Comparison of ENCODE assay signal across 11 cellular contexts in genomic region chr1:210372931-210373627, GRCh38. TPM values are rescaled to one million over a fixed set of nuclear protein-coding genes. Genes with fewer than 3 reads are reported as not detected.
DNase-seq lines count a peak whose midpoint lies in the region; ATAC-seq and TF ChIP-seq lines count a peak whose summit lies in the region.
"Had no signal": no experiment of that assay in that cellular context is flagged by ENCODE, and none has a peak within 500 bp of the region (broad histone marks: within the 10 kb centered on the region; RNA-seq: fewer than 3 reads in every experiment).

No MANE protein-coding gene starts in this region.

- CTCF ChIA-PET in Calu3 (lab: Charles Lee): interaction anchor here (0.7 to 2.0 kb wide), 6 partner anchors 12 to 618 kb away, joined by 3 to 17 read pairs (median 6); no protein-coding TSS in a partner anchor

- ATAC-seq in HG02798 (IDR thresholded peaks at IDR 0.05; ENCODE audit: poor library complexity, unreplicated experiment) (peak; percentile 1), memory B cell (ENCODE audit: low read depth) (no peak), mucosa of descending colon (no peak)

- BruUV-seq in Calu3 (replicated peaks; lab: Mats Ljungman, UMichigan): no TSS peak

- no peaks in the 10 kb centered on the region for H3K9me3 ChIP-seq in mucosa of descending colon

- H3K4me3 Mint-ChIP-seq in Calu3 (ENCODE audit: low read depth, unreplicated experiment): peak overlapping the region; percentile 65
- no peak overlapping the region for H3K4me3 Mint-ChIP-seq in activated T-helper 1 cell treated with anti-CD3 and anti-CD28 coated beads, Interleukin-12 subunit alpha, Interleukin-12 subunit beta, Interleukin-2, Interleukin-4 antibody, amounts not matched to agents 30 ng/mL and 10 ng/mL and 1 ng/mL, durations not matched to agents 14 hours and 24 hours and 36 hours
- H3K4me3 Mint-ChIP-seq in memory B cell: no peak overlapping the region
- H3K4me3 Mint-ChIP-seq: dendritic cell treated with granulocyte-macrophage colony-stimulating factor and Interleukin-4, amounts not matched to agents 40 ng/mL and 50 ng/mL, for 4 days; mesothelial cell of epicardium had no signal

- no peak overlapping the region for H3K4me3 ChIP-seq in mucosa of descending colon

- TF ChIP-seq CTCF in Calu3 (IDR thresholded peaks at IDR 0.05; ENCODE audit: unreplicated experiment): no peak
- no peak for TF ChIP-seq CTCF in mucosa of descending colon (IDR thresholded peaks at IDR 0.05)

- H3K27me3 Mint-ChIP-seq in Calu3 (ENCODE audit: unreplicated experiment) (no peaks in the 10 kb centered on the region), memory B cell (no peaks in the 10 kb centered on the region)
- peaks cover 5% of the 10 kb centered on the region for H3K27me3 Mint-ChIP-seq in activated T-helper 1 cell treated with anti-CD3 and anti-CD28 coated beads, Interleukin-12 subunit alpha, Interleukin-12 subunit beta, Interleukin-2, Interleukin-4 antibody, amounts not matched to agents 30 ng/mL and 10 ng/mL and 1 ng/mL, durations not matched to agents 14 hours and 24 hours and 36 hours (ENCODE audit: insufficient read depth)
- H3K27me3 Mint-ChIP-seq: dendritic cell treated with granulocyte-macrophage colony-stimulating factor and Interleukin-4, amounts not matched to agents 40 ng/mL and 50 ng/mL, for 4 days had no signal

- H3K4me1 Mint-ChIP-seq in Calu3 (ENCODE audit: low read depth, unreplicated experiment): peaks cover 21% of the 10 kb centered on the region
- H3K4me1 Mint-ChIP-seq in activated T-helper 1 cell treated with anti-CD3 and anti-CD28 coated beads, Interleukin-12 subunit alpha, Interleukin-12 subunit beta, Interleukin-2, Interleukin-4 antibody, amounts not matched to agents 30 ng/mL and 10 ng/mL and 1 ng/mL, durations not matched to agents 14 hours and 24 hours and 36 hours (ENCODE audit: low read depth): peaks cover 19% of the 10 kb centered on the region
- H3K4me1 Mint-ChIP-seq in memory B cell: peaks cover 3% of the 10 kb centered on the region

- no peaks in the 10 kb centered on the region for H3K36me3 ChIP-seq in mucosa of descending colon (ENCODE audit: low read depth)

- H3K36me3 Mint-ChIP-seq in Calu3 (ENCODE audit: insufficient read depth, unreplicated experiment): peaks cover 23% of the 10 kb centered on the region
- no peaks in the 10 kb centered on the region for H3K36me3 Mint-ChIP-seq in activated T-helper 1 cell treated with anti-CD3 and anti-CD28 coated beads, Interleukin-12 subunit alpha, Interleukin-12 subunit beta, Interleukin-2, Interleukin-4 antibody, amounts not matched to agents 30 ng/mL and 10 ng/mL and 1 ng/mL, durations not matched to agents 14 hours and 24 hours and 36 hours (ENCODE audit: low read depth)
- H3K36me3 Mint-ChIP-seq in memory B cell: peaks cover 8% of the 10 kb centered on the region

- H3K4me1 ChIP-seq in mucosa of descending colon (ENCODE audit: low read depth): no peaks in the 10 kb centered on the region

- H3K27ac Mint-ChIP-seq in Calu3 (ENCODE audit: unreplicated experiment) (peak overlapping the region; percentile 96), memory B cell (peak overlapping the region; percentile 8)
- peak overlapping the region; percentile 44 for H3K27ac Mint-ChIP-seq in activated T-helper 1 cell treated with anti-CD3 and anti-CD28 coated beads, Interleukin-12 subunit alpha, Interleukin-12 subunit beta, Interleukin-2, Interleukin-4 antibody, amounts not matched to agents 30 ng/mL and 10 ng/mL and 1 ng/mL, durations not matched to agents 14 hours and 24 hours and 36 hours
- H3K27ac Mint-ChIP-seq: dendritic cell treated with granulocyte-macrophage colony-stimulating factor and Interleukin-4, amounts not matched to agents 40 ng/mL and 50 ng/mL, for 4 days; mesothelial cell of epicardium had no signal

- DNase-seq in Calu3: no peak
- no peak for DNase-seq in activated T-helper 1 cell treated with anti-CD3 and anti-CD28 coated beads, Interleukin-12 subunit alpha, Interleukin-12 subunit beta, Interleukin-2, Interleukin-4 antibody, amounts not matched to agents 30 ng/mL and 10 ng/mL and 1 ng/mL, durations not matched to agents 14 hours and 24 hours and 36 hours (ENCODE audit: low spot score)
- DNase-seq in memory B cell (ENCODE audit: low spot score in 2 of 2): no peak
- DNase-seq in SHP77 (lab: John Stamatoyannopoulos, UW): no peak
- no peak for DNase-seq in T-helper 9 cell
- no peak for DNase-seq in mucosa of descending colon
- DNase-seq: activated gamma-delta T cell treated with Interleukin-2 at 50 U/mL for 16 hours, NCI-H187 had no signal

- intact Hi-C loops in Calu3 (cut with micrococcal nuclease; ENCODE audit: unreplicated experiment) (no loop called here), mucosa of descending colon (cut with DNase I, micrococcal nuclease) (no loop called here)
- intact Hi-C loops in activated T-helper 1 cell treated with anti-CD3 and anti-CD28 coated beads, Interleukin-12 subunit alpha, Interleukin-12 subunit beta, Interleukin-2, Interleukin-4 antibody, amounts not matched to agents 30 ng/mL and 10 ng/mL and 1 ng/mL, durations not matched to agents 14 hours and 24 hours and 36 hours (cut with micrococcal nuclease): loop anchor here (2.0 kb wide), 1 partner anchor 26 kb away; no protein-coding TSS in a partner anchor

- H3K9me3 Mint-ChIP-seq in Calu3 (ENCODE audit: low read depth, unreplicated experiment) (no peaks in the 10 kb centered on the region), memory B cell (no peaks in the 10 kb centered on the region)
- no peaks in the 10 kb centered on the region for H3K9me3 Mint-ChIP-seq in activated T-helper 1 cell treated with anti-CD3 and anti-CD28 coated beads, Interleukin-12 subunit alpha, Interleukin-12 subunit beta, Interleukin-2, Interleukin-4 antibody, amounts not matched to agents 30 ng/mL and 10 ng/mL and 1 ng/mL, durations not matched to agents 14 hours and 24 hours and 36 hours
- H3K9me3 Mint-ChIP-seq: dendritic cell treated with granulocyte-macrophage colony-stimulating factor and Interleukin-4, amounts not matched to agents 40 ng/mL and 50 ng/mL, for 4 days; mesothelial cell of epicardium had no signal

RNA-seq across cellular contexts. Expression of gene HHAT, which starts 44.4 kb away (rescaled TPM):
- 5.5 and 5.8 TPM in 2 replicates for total RNA-seq in Calu3 (2022)
- 0.67 and 0.73 TPM in 2 replicates for total RNA-seq in activated T-helper 1 cell treated with anti-CD3 and anti-CD28 coated beads, Interleukin-12 subunit alpha, Interleukin-12 subunit beta, Interleukin-2, Interleukin-4 antibody, amounts not matched to agents 30 ng/mL and 10 ng/mL and 1 ng/mL, durations not matched to agents 14 hours and 24 hours and 36 hours
- 1 to 10 TPM; 4.1 to 8.6 (median 5.9) TPM for total RNA-seq in mucosa of descending colon

Comparison
In these comparisons a context has a peak if more than half of its experiments do, and no peak if none do; other contexts are left out.
1. H3K27ac Mint-ChIP-seq: peak in every context shown above with its lines; median percentile 96 in Calu3; 44 in activated T-helper 1 cell treated with anti-CD3 and anti-CD28 coated beads, Interleukin-12 subunit alpha, Interleukin-12 subunit beta, Interleukin-2, Interleukin-4 antibody, amounts not matched to agents 30 ng/mL and 10 ng/mL and 1 ng/mL, durations not matched to agents 14 hours and 24 hours and 36 hours; 8 in memory B cell.